ENCODE assay signal across 20 cellular contexts in the genomic region with DNA sequence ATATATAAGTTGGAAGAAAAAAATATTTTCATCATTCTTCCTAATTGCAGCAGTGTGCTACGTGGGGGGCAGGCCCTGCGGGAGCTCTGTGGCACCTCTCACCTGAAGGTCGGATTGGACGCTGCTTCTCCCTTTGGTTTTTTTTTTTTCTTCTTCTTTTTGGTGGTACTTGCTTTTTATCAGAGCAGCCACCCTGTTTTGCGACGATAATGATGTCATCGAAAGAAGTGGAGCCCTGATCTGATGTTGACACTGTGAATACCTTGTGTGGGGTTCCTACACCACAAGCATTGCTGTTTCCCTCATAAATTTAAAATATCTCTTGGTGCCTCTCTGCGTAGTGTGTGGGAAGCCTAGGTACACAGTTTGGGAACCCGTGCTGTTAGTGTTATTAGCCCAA. TPM values are rescaled to one million over a fixed set of nuclear protein-coding genes. Genes with fewer than 3 reads are reported as not detected.
DNase-seq lines count a peak whose midpoint lies in the region; ATAC-seq, FAIRE-seq and TF ChIP-seq lines count a peak whose summit lies in the region.
"Had no signal": no experiment of that assay in that cellular context is flagged by ENCODE, and none has a peak within 500 bp of the region (broad histone marks: within the 10 kb centered on the region; RNA-seq: fewer than 3 reads in every experiment).

No MANE protein-coding gene starts in this region.

- H3K36me3 ChIP-seq in K562 (ENCODE audit: control insufficient read depth, insufficient read depth, low read length) (peaks cover 5% of the 10 kb centered on the region; the same call in 2 of the 3 replicates), trophoblast cell (ENCODE audit: control insufficient read depth in 1 of 2, insufficient read depth in 2 of 2, low read length in 2 of 2) (peaks cover 0 to 1% of the 10 kb centered on the region in 2 experiments), kidney (ENCODE audit: control insufficient read depth in 1 of 2, insufficient read depth in 2 of 2, low read length in 2 of 2) (no peaks in the 10 kb centered on the region)
- H3K36me3 ChIP-seq: pancreas, uterus had no signal

- peaks cover 14% of the 10 kb centered on the region; the same call in 1 of the 2 replicates for H4K20me1 ChIP-seq in K562 (replicated peaks; ENCODE audit: control insufficient read depth, insufficient read depth, low read length)

- H4K8ac ChIP-seq in trophoblast cell (ENCODE audit: low read depth, low read length): no peak overlapping the region

- H3K9me1 ChIP-seq in K562 (ENCODE audit: control insufficient read depth, insufficient read depth, low read length): no peaks in the 10 kb centered on the region

- H2AK5ac ChIP-seq in trophoblast cell (ENCODE audit: low read length): no peak overlapping the region

- no peak overlapping the region for H2AFZ ChIP-seq in K562 (ENCODE audit: low read depth, low read length)
- no peak overlapping the region for H2AFZ ChIP-seq in trophoblast cell (ENCODE audit: insufficient read depth, low read length, poor library complexity)

- H3K9me3 ChIP-seq in K562 (replicated peaks; ENCODE audit: control insufficient read depth, insufficient read depth, low read depth, low read length) (no peaks in the 10 kb centered on the region), trophoblast cell (ENCODE audit: insufficient read depth, low read depth, low read length) (peaks cover 3% of the 10 kb centered on the region), kidney (ENCODE audit: control insufficient read depth in 1 of 2, low read length in 2 of 2) (no peaks in the 10 kb centered on the region)
- H3K9me3 ChIP-seq: pancreas, uterus had no signal

- no peak overlapping the region for H4K91ac ChIP-seq in trophoblast cell (ENCODE audit: low read depth, low read length)

- H3K4me3 ChIP-seq in K562 (no peak overlapping the region), trophoblast cell (ENCODE audit: low read depth, low read length) (no peak overlapping the region), kidney (ENCODE audit: low read length in 2 of 2) (no peak overlapping the region)
- H3K4me3 ChIP-seq: pancreas, uterus had no signal

- no peak overlapping the region for H2BK12ac ChIP-seq in trophoblast cell (ENCODE audit: low read length)

- no peak overlapping the region for H3K23ac ChIP-seq in trophoblast cell (ENCODE audit: low read length)

- H3K27ac Mint-ChIP-seq in activated T-cell treated with anti-CD3 and anti-CD28 coated beads, Interleukin-2, amount 50 U/mL, for 72 hours: peak overlapping the region; percentile 94
- peak overlapping the region; percentile 75 to 79 for H3K27ac Mint-ChIP-seq in T-cell
- H3K27ac Mint-ChIP-seq: H9 had no signal

- no peak for TF ChIP-seq POLR2A in K562 (conservative IDR thresholded peaks at IDR 0.05)

- FAIRE-seq in K562 (lab: Jason Lieb, UNC): peak; percentile 77
- FAIRE-seq in kidney (lab: Jason Lieb, UNC): no peak
- FAIRE-seq: pancreas had no signal

- H3K79me2 ChIP-seq in K562 (ENCODE audit: control insufficient read depth, insufficient read depth, low read length): peaks cover 97% of the 10 kb centered on the region
- H3K79me2 ChIP-seq in trophoblast cell (ENCODE audit: control insufficient read depth, insufficient read depth, low read length, poor library complexity): peaks cover 19% of the 10 kb centered on the region

- no peaks in the 10 kb centered on the region for H3K27me3 Mint-ChIP-seq in activated T-cell treated with anti-CD3 and anti-CD28 coated beads, Interleukin-2, amount 50 U/mL, for 72 hours (ENCODE audit: low read depth)
- no peaks in the 10 kb centered on the region for H3K27me3 Mint-ChIP-seq in T-cell

- H3K36me3 Mint-ChIP-seq in activated T-cell treated with anti-CD3 and anti-CD28 coated beads, Interleukin-2, amount 50 U/mL, for 72 hours (ENCODE audit: insufficient read depth in 2 of 2): peaks cover 0 to 4% of the 10 kb centered on the region in 2 donors
- H3K36me3 Mint-ChIP-seq in T-cell: no peaks in the 10 kb centered on the region

- peak overlapping the region; percentile 60 for H3K4me2 ChIP-seq in K562 (ENCODE audit: insufficient read depth, low read length)
- no peak overlapping the region for H3K4me2 ChIP-seq in trophoblast cell (ENCODE audit: low read length)

- H3K27ac ChIP-seq in K562 (ENCODE audit: extremely low read depth, low read depth, low read length) (peak overlapping the region; percentile 76), trophoblast cell (ENCODE audit: low read depth, low read length) (no peak overlapping the region), kidney (ENCODE audit: low read depth in 2 of 2, low read length in 2 of 2) (no peak overlapping the region)
- H3K27ac ChIP-seq: pancreas, uterus had no signal

- no peak overlapping the region for H3K14ac ChIP-seq in trophoblast cell (ENCODE audit: low read length)

- intact Hi-C loops in K562 (cut with micrococcal nuclease) (no loop called here), kidney (cut with DNase I) (no loop called here)

- peak; percentile 79 for TF ChIP-seq EP300 in K562 (IDR thresholded peaks at IDR 0.05; ENCODE audit: low read length)

- BruUV-seq in K562 (replicated peaks; lab: Mats Ljungman, UMichigan): no TSS peak

- H3K18ac ChIP-seq in trophoblast cell (ENCODE audit: low read length): no peak overlapping the region

- peak overlapping the region; percentile 25 to 72 for H3K4me3 Mint-ChIP-seq in activated T-cell treated with anti-CD3 and anti-CD28 coated beads, Interleukin-2, amount 50 U/mL, for 72 hours
- peak overlapping the region in 1 of 3 donors; percentile 53 for H3K4me3 Mint-ChIP-seq in T-cell
- H3K4me3 Mint-ChIP-seq: H9 had no signal

- in situ Hi-C loops in K562 (cut with MboI): no loop called here

- H2BK120ac ChIP-seq in trophoblast cell (ENCODE audit: insufficient read depth, low read length, poor library complexity): no peak overlapping the region

- CTCF ChIA-PET in T-cell (lab: Charles Lee) (no interaction called here), K562 (lab: Yijun Ruan, JAX; ENCODE audit: low intra/inter-chr PET ratio) (no interaction called here)

- no peak overlapping the region for H2BK5ac ChIP-seq in trophoblast cell (ENCODE audit: low read depth, low read length, poor library complexity)

- no peak for TF ChIP-seq RAD21 in K562 (CRISPR knock-in tag; conservative IDR thresholded peaks at IDR 0.05 in 1 of 2, IDR thresholded peaks at IDR 0.05 in 1 of 2)

- H3K4me1 ChIP-seq in K562 (replicated peaks in 1 of 2; ENCODE audit: control insufficient read depth in 2 of 2, insufficient read depth in 2 of 2, low read length in 2 of 2) (peaks cover 54 to 61% of the 10 kb centered on the region in 2 experiments), trophoblast cell (ENCODE audit: control insufficient read depth in 1 of 2, insufficient read depth in 2 of 2, low read length in 2 of 2) (peaks cover 2 to 3% of the 10 kb centered on the region in 2 experiments), kidney (ENCODE audit: control insufficient read depth in 1 of 2, insufficient read depth in 1 of 2, low read depth in 1 of 2, low read length in 2 of 2) (peaks cover 2 to 6% of the 10 kb centered on the region in 2 donors)

- peak overlapping the region; percentile 40 to 64; a peak in 3 of 4 replicates for H3K9ac ChIP-seq in K562 (ENCODE audit: insufficient read depth in 1 of 2, low read depth in 2 of 2, low read length in 2 of 2)
- H3K9ac ChIP-seq in trophoblast cell (ENCODE audit: low read length): no peak overlapping the region
- no peak overlapping the region for H3K9ac ChIP-seq in kidney (ENCODE audit: low read length in 2 of 2)

- peak overlapping the region; percentile 61 for H3K4ac ChIP-seq in trophoblast cell (ENCODE audit: low read depth, low read length)

- H3K4me1 Mint-ChIP-seq in activated T-cell treated with anti-CD3 and anti-CD28 coated beads, Interleukin-2, amount 50 U/mL, for 72 hours (ENCODE audit: low read depth): peaks cover 89% of the 10 kb centered on the region
- H3K4me1 Mint-ChIP-seq in T-cell: peaks cover 85 to 91% (median 87%) of the 10 kb centered on the region in 3 donors

- DNase-seq in activated T-cell treated with anti-CD3 and anti-CD28 coated beads, Interleukin-2, amount 50 U/mL, for 72 hours: no peak
- DNase-seq in activated T-cell treated with anti-CD3 and anti-CD28 coated beads for 4 hours: no peak
- DNase-seq in T-cell: no peak
- DNase-seq in K562 (ENCODE audit: extremely low read depth in 1 of 4, low spot score in 3 of 4): peak in 3 of 4 experiments; percentile 36 to 89 (median 77)
- DNase-seq in trophoblast cell: no peak
- DNase-seq in NCI-H2227 treated with DMSO at 0.1 percent for 48 hours (lab: John Stamatoyannopoulos, UW): no peak
- no peak for DNase-seq in kidney
- DNase-seq: activated CD4-positive, alpha-beta T cell treated with anti-CD3 and anti-CD28 coated beads, Interleukin-2, amount 50 U/mL, for 1 hour; anterior cingulate cortex; cerebellar nuclear complex; effector memory CD4-positive, alpha-beta T cell; H9; KG1; left ventricle myocardium superior; NCI-H2029; pancreas; SHP77; uterus had no signal

- TF ChIP-seq CTCF in K562 (IDR thresholded peaks at IDR 0.05 in 2 of 3, conservative IDR thresholded peaks at IDR 0.05 in 1 of 3; ENCODE audit: insufficient read depth in 2 of 3, low read depth in 1 of 3, low read length in 3 of 3) (peak in 1 of 3 experiments; percentile 1; a peak in 1 of 6 replicates), kidney (IDR thresholded peaks at IDR 0.05; ENCODE audit: borderline replicate concordance, extremely low read depth, insufficient read depth) (no peak)

- H3K79me1 ChIP-seq in trophoblast cell (ENCODE audit: low read length): no peaks in the 10 kb centered on the region

- H4K12ac ChIP-seq in trophoblast cell (ENCODE audit: low read depth, low read length): no peak overlapping the region

- ATAC-seq in activated T-cell treated with anti-CD3 and anti-CD28 coated beads, Interleukin-2, amount 50 U/mL, for 72 hours (replicated peaks in 1 of 2): no peak
- ATAC-seq in T-cell (replicated peaks in 1 of 4): no peak
- ATAC-seq in K562: peak; percentile 55
- ATAC-seq in HG02763 (IDR thresholded peaks at IDR 0.05; ENCODE audit: unreplicated experiment): no peak
- ATAC-seq: left ventricle myocardium superior, pancreas, sciatic nerve had no signal

- POLR2A ChIA-PET in T-cell (lab: Charles Lee): interaction anchor here in 1 of 2 donors (0.7 kb wide), 1 partner anchor 1623 kb away, joined by 3 read pairs; no protein-coding TSS in a partner anchor
- POLR2A ChIA-PET in K562 (lab: Yijun Ruan, JAX): interaction anchor here (0.6 to 3.0 kb wide), 5 partner anchors 9 to 76 kb away, joined by 3 to 19 read pairs (median 5); no protein-coding TSS in a partner anchor

- WGBS in K562 (ENCODE audit: insufficient coverage, low coverage, missing lambda C conversion rate): 1% methylated on average over 9 of the region's 9 CpGs
- no CpG with 5 or more reads among the region's 9 CpGs for WGBS in trophoblast cell (ENCODE audit: extremely low coverage, insufficient coverage, insufficient read length)

- H3K27me3 ChIP-seq in K562 (ENCODE audit: control insufficient read depth in 2 of 2, insufficient read depth in 2 of 2, low read length in 2 of 2) (no peaks in the 10 kb centered on the region; a peak in 1 of 5 replicates), trophoblast cell (ENCODE audit: insufficient read depth, low read length) (no peaks in the 10 kb centered on the region)
- H3K27me3 ChIP-seq: pancreas, uterus had no signal

- no peaks in the 10 kb centered on the region for H3K9me3 Mint-ChIP-seq in activated T-cell treated with anti-CD3 and anti-CD28 coated beads, Interleukin-2, amount 50 U/mL, for 72 hours
- no peaks in the 10 kb centered on the region for H3K9me3 Mint-ChIP-seq in T-cell
- H3K9me3 Mint-ChIP-seq: H9 had no signal

RNA-seq across cellular contexts. Expression of gene TRAPPC10, which starts 5.5 kb away (rescaled TPM):
- 10 to 100 TPM; 53.5 to 72.6 TPM for total RNA-seq in activated T-cell treated with anti-CD3 and anti-CD28 coated beads, Interleukin-2, amount 50 U/mL, for 72 hours
- total RNA-seq in T-cell (100 to 1,000 TPM in 2 of 5 donors, 10 to 100 TPM in 3; 82.5 to 144 (median 92.2) TPM), K562 (2014; rRNA removed) (18.6 and 26.0 TPM in 2 replicates), K562 (2014; rRNA removed; fragmentation: Illumina TruSeq; extraction: Trizol) (31.0 and 32.8 TPM in 2 replicates), K562 (2015; rRNA removed; fragmentation: Illumina TruSeq; extraction: Trizol) (27.3 and 30.0 TPM in 2 replicates), K562 (2021) (33.8 and 40.5 TPM in 2 replicates), kidney (48.5 TPM)
- total RNA-seq in K562 (2011; cell fraction: chromatin; rRNA removed; ENCODE audit: low replicate concordance): 206 and 248 TPM in 2 replicates
- total RNA-seq in K562 (2011; cell fraction: nucleolus; rRNA removed): 84.7 and 101 TPM in 2 replicates
- total RNA-seq in K562 (2011; cell fraction: nucleoplasm; rRNA removed): 136 and 156 TPM in 2 replicates
- polyA plus RNA-seq in K562 (2011; rRNA removed) (24.3 and 25.4 TPM in 2 replicates), K562 (2014; fragmentation: Illumina TruSeq; extraction: Trizol) (27.5 and 28.9 TPM in 2 replicates), K562 (2014; fragmentation: Nextera tagmentation; extraction: Ambion mirVana) (1 to 10 TPM; 1.1 to 1.3 TPM), K562 (2014; rRNA removed) (20.4 and 21.5 TPM in 2 replicates), kidney (ENCODE audit: insufficient read depth, low read depth, low replicate concordance) (8.8 TPM)
- 15.0 and 18.0 TPM in 2 replicates for polyA plus RNA-seq in K562 (2011; cell fraction: cytosol; rRNA removed)
- 90.3 and 102 TPM in 2 replicates for polyA plus RNA-seq in K562 (2011; cell fraction: nucleus; rRNA removed)
- 22.2 and 26.6 TPM in 2 replicates for polyA plus RNA-seq in K562 (2012)
- 31.9 and 33.4 TPM in 2 replicates for polyA minus RNA-seq in K562 (2011; rRNA and poly(A)+ RNA removed)
- 13.8 and 16.4 TPM in 2 replicates for polyA minus RNA-seq in K562 (2011; cell fraction: cytosol; rRNA and poly(A)+ RNA removed)
- 27.6 and 38.5 TPM in 2 replicates for polyA minus RNA-seq in K562 (2011; cell fraction: nucleus; rRNA and poly(A)+ RNA removed)
- polyA plus RNA-seq in trophoblast cell (2013): 19.1 and 20.0 TPM in 2 replicates

Comparison
In these comparisons a context has a peak if more than half of its experiments do, and no peak if none do; other contexts are left out.
1. DNase-seq: peak in K562 (3 of 4); none in activated T-cell treated with anti-CD3 and anti-CD28 coated beads, Interleukin-2, amount 50 U/mL, for 72 hours (0 of 2), activated T-cell treated with anti-CD3 and anti-CD28 coated beads for 4 hours (single experiment), T-cell (0 of 34), trophoblast cell (0 of 2), NCI-H2227 treated with DMSO at 0.1 percent for 48 hours (single experiment) and kidney (single experiment).
2. H3K9ac ChIP-seq: peak in K562 (2 of 2); none in trophoblast cell (single experiment) and kidney (0 of 2).